ENCODE assay signal across 22 cellular contexts in the genomic region with DNA sequence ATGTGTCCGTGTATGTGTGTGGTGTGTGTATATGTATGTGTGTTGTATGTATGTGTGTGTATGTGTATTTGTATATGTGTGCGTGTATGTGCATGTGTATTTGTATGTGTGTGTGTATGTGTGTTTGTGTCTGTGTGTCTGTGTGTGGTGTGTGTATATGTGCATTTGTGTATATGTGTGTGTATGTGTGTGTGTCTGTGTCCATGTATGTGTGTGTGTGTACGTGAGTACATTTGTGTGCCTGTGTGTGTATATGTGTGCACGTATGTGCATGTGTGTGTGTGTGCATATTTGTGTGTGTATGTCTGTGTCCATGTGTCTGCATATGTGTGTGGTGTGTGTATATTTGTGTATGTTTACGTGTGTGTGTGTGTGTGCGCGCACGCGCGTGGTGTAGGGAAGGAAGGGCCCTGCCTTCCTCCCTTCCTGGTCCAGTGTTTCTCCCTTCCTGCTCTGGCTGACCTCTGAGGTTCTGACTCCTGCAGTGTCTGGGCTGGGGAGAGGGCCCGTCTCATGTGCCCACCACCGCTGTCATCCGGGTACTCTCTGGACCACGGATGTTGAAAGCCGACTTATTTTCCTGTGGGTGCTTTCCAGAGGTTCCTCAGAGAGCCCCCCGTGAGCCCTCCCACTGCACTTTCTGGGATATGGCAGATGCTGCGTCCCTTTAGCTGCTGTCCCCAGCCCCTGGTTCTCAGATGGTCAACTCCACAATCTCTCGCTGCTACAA.
DNase-seq lines count a peak whose midpoint lies in the region; ATAC-seq and TF ChIP-seq lines count a peak whose summit lies in the region.
"Had no signal": no experiment of that assay in that cellular context is flagged by ENCODE, and none has a peak within 500 bp of the region (broad histone marks: within the 10 kb centered on the region; RNA-seq: fewer than 3 reads in every experiment).

No MANE protein-coding gene starts in this region.

- DNase-seq in activated naive CD8-positive, alpha-beta T cell treated with anti-CD3 and anti-CD28 coated beads, Interleukin-2, amount 10 ng/mL, durations not matched to agents 7 days and 5 days, result peak; percentile 18
- DNase-seq in activated naive CD8-positive, alpha-beta T cell treated with anti-CD3 and anti-CD28 coated beads for 36 hours, result no peak
- DNase-seq in coronary artery (ENCODE audit: low spot score) (peak; percentile 64), neural crest cell (ENCODE audit: low read depth, low spot score) (peak; percentile 0)
- no peak for DNase-seq in stimulated activated CD4-positive, alpha-beta T cell treated with anti-CD3 and anti-CD28 coated beads, Interleukin-1b, Interleukin-23, amount 100 ng/mL, for 48 hours
- DNase-seq in activated naive CD4-positive, alpha-beta T cell (lab: John Stamatoyannopoulos, UW), result no peak
- DNase-seq: ACHN; C1 segment of cervical spinal cord; CD8-positive, alpha-beta T cell; DND-41; GOT3; NCI-H1105 treated with DMSO at 0.1 percent for 48 hours; NCI-H2029 treated with DMSO at 0.1 percent for 48 hours; NCI-H226; NCI-H524; NCI-H82 had no signal

- H3K4me3 Mint-ChIP-seq in activated naive CD8-positive, alpha-beta T cell treated with anti-CD3 and anti-CD28 coated beads, Interleukin-2, amount 10 ng/mL, durations not matched to agents 7 days and 5 days, result no peak overlapping the region
- H3K4me3 Mint-ChIP-seq in activated naive CD8-positive, alpha-beta T cell treated with anti-CD3 and anti-CD28 coated beads for 36 hours, result no peak overlapping the region
- H3K4me3 Mint-ChIP-seq in neural crest cell, result no peak overlapping the region
- H3K4me3 Mint-ChIP-seq: CD8-positive, alpha-beta T cell had no signal

- TF ChIP-seq CTCF in coronary artery (IDR thresholded peaks at IDR 0.05) (no peak), neural crest cell (conservative IDR thresholded peaks at IDR 0.05) (no peak)

- POLR2A ChIA-PET in activated naive CD8-positive, alpha-beta T cell treated with anti-CD3 and anti-CD28 coated beads, Interleukin-2, amount 10 ng/mL, durations not matched to agents 7 days and 5 days (lab: Charles Lee), result no interaction called here

- H3K27ac Mint-ChIP-seq in activated naive CD8-positive, alpha-beta T cell treated with anti-CD3 and anti-CD28 coated beads, Interleukin-2, amount 10 ng/mL, durations not matched to agents 7 days and 5 days, result no peak overlapping the region
- H3K27ac Mint-ChIP-seq in activated naive CD8-positive, alpha-beta T cell treated with anti-CD3 and anti-CD28 coated beads for 36 hours, result no peak overlapping the region
- H3K27ac Mint-ChIP-seq in neural crest cell (ENCODE audit: unreplicated experiment), result no peak overlapping the region
- H3K27ac Mint-ChIP-seq: CD8-positive, alpha-beta T cell had no signal

- H3K27ac ChIP-seq in coronary artery, result no peak overlapping the region
- H3K27ac ChIP-seq: 22Rv1, KMS-11, SJCRH30 had no signal

- H3K36me3 Mint-ChIP-seq in activated naive CD8-positive, alpha-beta T cell treated with anti-CD3 and anti-CD28 coated beads, Interleukin-2, amount 10 ng/mL, durations not matched to agents 7 days and 5 days, result no peaks in the 10 kb centered on the region
- H3K36me3 Mint-ChIP-seq in activated naive CD8-positive, alpha-beta T cell treated with anti-CD3 and anti-CD28 coated beads for 36 hours, result peaks cover 3% of the 10 kb centered on the region
- H3K36me3 Mint-ChIP-seq in neural crest cell (ENCODE audit: low read depth), result peaks cover 2% of the 10 kb centered on the region

- H3K4me3 ChIP-seq in coronary artery, result no peak overlapping the region
- H3K4me3 ChIP-seq: SJCRH30 had no signal

- ATAC-seq in activated naive CD8-positive, alpha-beta T cell treated with anti-CD3 and anti-CD28 coated beads, Interleukin-2, amount 10 ng/mL, durations not matched to agents 7 days and 5 days (ENCODE audit: low read depth), result no peak
- ATAC-seq in HG03354 (IDR thresholded peaks at IDR 0.05; ENCODE audit: poor library complexity, severe bottlenecking, unreplicated experiment) (no peak), HG03095 (IDR thresholded peaks at IDR 0.05; ENCODE audit: unreplicated experiment) (no peak)
- ATAC-seq: CD8-positive, alpha-beta T cell; HCT116 had no signal

- no peaks in the 10 kb centered on the region for H3K4me1 Mint-ChIP-seq in activated naive CD8-positive, alpha-beta T cell treated with anti-CD3 and anti-CD28 coated beads, Interleukin-2, amount 10 ng/mL, durations not matched to agents 7 days and 5 days
- no peaks in the 10 kb centered on the region for H3K4me1 Mint-ChIP-seq in activated naive CD8-positive, alpha-beta T cell treated with anti-CD3 and anti-CD28 coated beads for 36 hours
- H3K4me1 Mint-ChIP-seq in neural crest cell, result no peaks in the 10 kb centered on the region

- peaks cover 8% of the 10 kb centered on the region for H3K9me3 Mint-ChIP-seq in activated naive CD8-positive, alpha-beta T cell treated with anti-CD3 and anti-CD28 coated beads, Interleukin-2, amount 10 ng/mL, durations not matched to agents 7 days and 5 days
- peaks cover 10% of the 10 kb centered on the region for H3K9me3 Mint-ChIP-seq in activated naive CD8-positive, alpha-beta T cell treated with anti-CD3 and anti-CD28 coated beads for 36 hours
- peaks cover 10% of the 10 kb centered on the region for H3K9me3 Mint-ChIP-seq in neural crest cell

- no peaks in the 10 kb centered on the region for H3K27me3 Mint-ChIP-seq in activated naive CD8-positive, alpha-beta T cell treated with anti-CD3 and anti-CD28 coated beads, Interleukin-2, amount 10 ng/mL, durations not matched to agents 7 days and 5 days
- no peaks in the 10 kb centered on the region for H3K27me3 Mint-ChIP-seq in activated naive CD8-positive, alpha-beta T cell treated with anti-CD3 and anti-CD28 coated beads for 36 hours
- no peaks in the 10 kb centered on the region for H3K27me3 Mint-ChIP-seq in neural crest cell (ENCODE audit: low read depth)

Comparison
In these comparisons a context has a peak if more than half of its experiments do, and no peak if none do; other contexts are left out.
1. DNase-seq: peak in activated naive CD8-positive, alpha-beta T cell treated with anti-CD3 and anti-CD28 coated beads, Interleukin-2, amount 10 ng/mL, durations not matched to agents 7 days and 5 days (single experiment), coronary artery (single experiment) and neural crest cell (single experiment); none in activated naive CD8-positive, alpha-beta T cell treated with anti-CD3 and anti-CD28 coated beads for 36 hours (single experiment), stimulated activated CD4-positive, alpha-beta T cell treated with anti-CD3 and anti-CD28 coated beads, Interleukin-1b, Interleukin-23, amount 100 ng/mL, for 48 hours (single experiment) and activated naive CD4-positive, alpha-beta T cell (0 of 4).